ENCODE assay signal across 12 cellular contexts in the genomic region with DNA sequence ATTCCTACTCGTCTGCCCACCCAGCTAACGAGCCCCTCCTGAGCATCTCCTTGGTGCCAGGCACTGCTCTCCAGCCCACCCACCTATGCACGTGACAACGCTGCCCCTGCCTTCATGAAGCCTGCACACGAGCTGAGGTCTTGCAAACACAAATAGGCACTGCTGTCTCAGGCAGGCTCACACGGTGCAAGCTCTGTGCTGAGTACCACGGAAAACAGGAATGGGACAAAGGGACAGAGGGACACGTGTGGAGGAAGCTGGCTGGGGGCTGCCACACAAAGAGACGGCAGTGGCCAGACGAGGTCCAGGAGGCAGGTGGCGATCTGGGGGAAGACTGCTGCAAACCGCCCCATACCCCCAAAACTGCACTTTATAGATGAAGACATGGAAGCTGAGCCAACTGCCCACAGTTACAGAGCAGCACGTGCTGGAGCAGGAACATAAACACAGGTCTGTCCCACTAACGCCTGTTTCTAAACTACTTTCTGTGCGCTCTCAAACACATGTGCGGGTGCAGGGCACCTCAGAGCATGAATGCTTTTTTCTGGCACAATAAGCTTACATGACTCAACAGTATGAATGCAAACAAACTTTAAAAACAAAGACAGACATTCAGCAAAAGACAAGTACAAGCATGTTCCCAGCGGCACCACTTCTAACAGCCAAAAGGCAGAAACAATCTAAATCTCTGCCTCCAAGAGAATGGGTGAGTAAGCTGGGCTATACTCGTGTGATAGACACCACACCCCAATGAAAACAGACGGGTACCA.
DNase-seq lines count a peak whose midpoint lies in the region; ATAC-seq and TF ChIP-seq lines count a peak whose summit lies in the region.
"Had no signal": no experiment of that assay in that cellular context is flagged by ENCODE, and none has a peak within 500 bp of the region (broad histone marks: within the 10 kb centered on the region; RNA-seq: fewer than 3 reads in every experiment).

No MANE protein-coding gene starts in this region.

- no peaks in the 10 kb centered on the region for H3K27me3 ChIP-seq in suprapubic skin

- no peaks in the 10 kb centered on the region for H3K9me3 ChIP-seq in suprapubic skin

- ATAC-seq in stimulated activated effector memory CD8-positive, alpha-beta T cell treated with anti-CD3 and anti-CD28 coated beads, Interleukin-12 subunit alpha, Interleukin-12 subunit beta, amount 100 ng/mL, for 72 hours: no peak

- no peak for TF ChIP-seq EP300 in suprapubic skin (IDR thresholded peaks at IDR 0.05)

- H3K4me3 Mint-ChIP-seq in brain: no peak overlapping the region
- H3K4me3 Mint-ChIP-seq in stimulated activated effector memory CD8-positive, alpha-beta T cell treated with anti-CD3 and anti-CD28 coated beads, Interleukin-12 subunit alpha, Interleukin-12 subunit beta, amount 100 ng/mL, for 72 hours: no peak overlapping the region

- H3K4me1 ChIP-seq in suprapubic skin: peaks cover 24% of the 10 kb centered on the region

- peaks cover 18 to 46% (median 34%) of the 10 kb centered on the region in 5 experiments for H3K9me3 Mint-ChIP-seq in brain
- peaks cover 8% of the 10 kb centered on the region for H3K9me3 Mint-ChIP-seq in stimulated activated effector memory CD8-positive, alpha-beta T cell treated with anti-CD3 and anti-CD28 coated beads, Interleukin-12 subunit alpha, Interleukin-12 subunit beta, amount 100 ng/mL, for 72 hours

- DNase-seq in NCI-H1694 (lab: John Stamatoyannopoulos, UW) (peak; percentile 27), NCI-H1694 treated with DMSO at 0.1 percent for 48 hours (lab: John Stamatoyannopoulos, UW) (no peak), foreskin melanocyte (peak; percentile 87), suprapubic skin (ENCODE audit: low spot score in 2 of 2) (no peak), CD1c-positive myeloid dendritic cell (ENCODE audit: extremely low spot score) (no peak), NCI-H524 (lab: John Stamatoyannopoulos, UW) (no peak)
- no peak for DNase-seq in stimulated activated effector memory CD8-positive, alpha-beta T cell treated with anti-CD3 and anti-CD28 coated beads, Interleukin-12 subunit alpha, Interleukin-12 subunit beta, amount 100 ng/mL, for 72 hours (ENCODE audit: low spot score in 2 of 2)
- DNase-seq: activated CD4-positive, alpha-beta T cell treated with anti-CD3 and anti-CD28 coated beads, Interleukin-2, amount 50 U/mL, for 1 hour; Karpas-422; NCI-H526 treated with DMSO at 0.1 percent for 48 hours; stimulated activated CD4-positive, alpha-beta T cell treated with anti-CD3 and anti-CD28 coated beads, Interleukin-15, amount 100 ng/mL, for 24 hours had no signal

- 68% methylated on average over 18 of the region's 19 CpGs for WGBS in suprapubic skin

- H3K36me3 ChIP-seq in suprapubic skin: peaks cover 63% of the 10 kb centered on the region

- peaks cover 13% of the 10 kb centered on the region for H3K4me1 Mint-ChIP-seq in brain
- H3K4me1 Mint-ChIP-seq in stimulated activated effector memory CD8-positive, alpha-beta T cell treated with anti-CD3 and anti-CD28 coated beads, Interleukin-12 subunit alpha, Interleukin-12 subunit beta, amount 100 ng/mL, for 72 hours: no peaks in the 10 kb centered on the region

- H3K36me3 Mint-ChIP-seq in brain: peaks cover 84% of the 10 kb centered on the region
- no peaks in the 10 kb centered on the region for H3K36me3 Mint-ChIP-seq in stimulated activated effector memory CD8-positive, alpha-beta T cell treated with anti-CD3 and anti-CD28 coated beads, Interleukin-12 subunit alpha, Interleukin-12 subunit beta, amount 100 ng/mL, for 72 hours

- TF ChIP-seq POLR2A in suprapubic skin (IDR thresholded peaks at IDR 0.05): no peak

- peak overlapping the region in 4 of 5 experiments; percentile 39 to 84 (median 70) for H3K27ac Mint-ChIP-seq in brain
- no peak overlapping the region for H3K27ac Mint-ChIP-seq in stimulated activated effector memory CD8-positive, alpha-beta T cell treated with anti-CD3 and anti-CD28 coated beads, Interleukin-12 subunit alpha, Interleukin-12 subunit beta, amount 100 ng/mL, for 72 hours

- H3K4me3 ChIP-seq in suprapubic skin: no peak overlapping the region

- no peak for TF ChIP-seq CTCF in brain (conservative IDR thresholded peaks at IDR 0.05)
- no peak for TF ChIP-seq CTCF in suprapubic skin (IDR thresholded peaks at IDR 0.05)

- peaks cover 2% of the 10 kb centered on the region for H3K27me3 Mint-ChIP-seq in brain

- H3K27ac ChIP-seq in suprapubic skin: peak overlapping the region; percentile 74

Comparison
In these comparisons a context has a peak if more than half of its experiments do, and no peak if none do; other contexts are left out.
1. DNase-seq: peak in NCI-H1694 (single experiment) and foreskin melanocyte (single experiment); none in NCI-H1694 treated with DMSO at 0.1 percent for 48 hours (single experiment), suprapubic skin (0 of 2), stimulated activated effector memory CD8-positive, alpha-beta T cell treated with anti-CD3 and anti-CD28 coated beads, Interleukin-12 subunit alpha, Interleukin-12 subunit beta, amount 100 ng/mL, for 72 hours (0 of 2), CD1c-positive myeloid dendritic cell (single experiment) and NCI-H524 (0 of 2).